In the genomic region with DNA sequence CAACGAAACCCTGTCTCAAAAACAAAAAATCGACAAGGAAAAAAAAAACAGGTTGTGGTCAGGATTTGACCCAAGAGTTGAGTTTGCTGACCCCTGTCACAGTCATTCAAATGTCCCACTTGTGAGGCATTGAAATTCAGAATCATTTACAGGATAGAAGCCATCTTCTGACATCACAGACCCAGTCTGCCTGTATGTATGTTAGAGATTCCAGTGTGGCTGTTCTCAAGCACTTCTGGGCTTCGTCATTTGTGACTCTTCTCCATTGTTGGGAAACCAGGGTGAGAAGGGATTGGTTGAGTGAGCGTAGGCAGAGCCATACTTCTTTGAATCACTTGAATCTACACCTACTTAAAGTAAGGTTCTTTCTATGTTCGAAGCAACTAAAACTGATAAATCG, we compare ENCODE assay signal across 9 cellular contexts.
"Had no signal": no experiment of that assay in that cellular context is flagged by ENCODE, and none has a peak within 500 bp of the region (broad histone marks: within the 10 kb centered on the region; RNA-seq: fewer than 3 reads in every experiment).

No MANE protein-coding gene starts in this region.

- H3K9me3 Mint-ChIP-seq: HFFc6, IgD-negative memory B cell had no signal

- H3K4me3 Mint-ChIP-seq: HFFc6, IgD-negative memory B cell had no signal

- H3K27ac ChIP-seq: HL-60 had no signal

- H3K27me3 Mint-ChIP-seq: IgD-negative memory B cell had no signal

- DNase-seq: GOT3, H7, HFFc6, KBM-7 had no signal

- ATAC-seq: HCT116, HepG2 had no signal

- H3K4me3 ChIP-seq: HAP-1 had no signal

- H3K4me1 ChIP-seq: HAP-1 had no signal

- H3K4me1 Mint-ChIP-seq: IgD-negative memory B cell had no signal

- H3K27ac Mint-ChIP-seq: HFFc6 had no signal

- H3K36me3 ChIP-seq: HAP-1 had no signal
